29 cellular contexts compared by ENCODE assay signal in genomic region chr1:222457513-222457912, GRCh38.
"Had no signal": no experiment of that assay in that cellular context is flagged by ENCODE, and none has a peak within 500 bp of the region (broad histone marks: within the 10 kb centered on the region; RNA-seq: fewer than 3 reads in every experiment).

No MANE protein-coding gene starts in this region.

- H3K27ac Mint-ChIP-seq: stimulated activated effector memory CD8-positive, alpha-beta T cell treated with anti-CD3 and anti-CD28 coated beads, Interleukin-12 subunit alpha, Interleukin-12 subunit beta, amount 100 ng/mL, for 72 hours; stimulated activated memory B cell treated with anti-CD40 and anti-IgM and Interleukin-4, amounts not matched to agents 10 μg/mL and 1 μg/mL and 100 μg/mL, for 72 hours; stimulated activated naive B cell treated with anti-CD40 and anti-IgM and Interleukin-4, amounts not matched to agents 10 μg/mL and 1 μg/mL and 100 μg/mL, for 72 hours; stimulated activated naive CD8-positive, alpha-beta T cell treated with anti-CD3 and anti-CD28 coated beads, Interleukin-15, Interleukin-2, amounts not matched to agents 100 ng/mL and 50 ng/mL, for 24 hours; type B pancreatic cell had no signal

- H3K4me3 ChIP-seq: stomach, suprapubic skin, testis, thoracic aorta, thyroid gland, tibial artery, tibial nerve, transverse colon, upper lobe of left lung, upper lobe of right lung, uterus, vagina had no signal

- FAIRE-seq: urothelium cell line had no signal

- H3K4me1 Mint-ChIP-seq: stimulated activated memory B cell treated with anti-CD40 and anti-IgM and Interleukin-4, amounts not matched to agents 10 μg/mL and 1 μg/mL and 100 μg/mL, for 72 hours had no signal

- DNase-seq: stimulated activated CD4-positive, alpha-beta T cell treated with anti-CD3 and anti-CD28 coated beads, Interleukin-2, amount 100 ng/mL, for 48 hours; stimulated activated CD4-positive, alpha-beta T cell treated with anti-CD3 and anti-CD28 coated beads, Interleukin-4, amount 100 ng/mL, for 1 hour; stimulated activated CD4-positive, alpha-beta T cell treated with anti-CD3 and anti-CD28 coated beads, Interleukin-4, amount 100 ng/mL, for 24 hours; stimulated activated CD4-positive, alpha-beta T cell treated with anti-CD3 and anti-CD28 coated beads, Interleukin-4, amount 100 ng/mL, for 4 hours; stimulated activated CD8-positive, alpha-beta memory T cell treated with anti-CD3 and anti-CD28 coated beads, Interleukin-4, amount 100 ng/mL, for 48 hours; stimulated activated naive B cell treated with anti-CD40 and anti-IgM and Interleukin-4, amounts not matched to agents 10 μg/mL and 1 μg/mL and 100 μg/mL, for 72 hours; stimulated activated naive CD4-positive, alpha-beta T cell; stimulated activated naive CD4-positive, alpha-beta T cell treated with Interleukin-2 at 50 U/mL for 16 hours; stimulated activated naive CD8-positive, alpha-beta T cell treated with anti-CD3 and anti-CD28 coated beads, Interleukin-15, amount 100 ng/mL, for 72 hours; stimulated activated naive CD8-positive, alpha-beta T cell treated with anti-CD3 and anti-CD28 coated beads, Interleukin-15, Interleukin-2, amounts not matched to agents 100 U/mL and 50 U/mL, for 24 hours; stomach; substantia nigra; testis; thyroid gland; tibial artery; transverse colon; trophoblast cell; upper lobe of left lung; upper lobe of right lung; uterus had no signal

- H3K4me1 ChIP-seq: thyroid gland, uterus had no signal

- H3K36me3 ChIP-seq: stomach, suprapubic skin, thoracic aorta, thyroid gland, tibial artery, tibial nerve, transverse colon, upper lobe of left lung, upper lobe of right lung, uterus, vagina had no signal

- H3K27me3 ChIP-seq: stomach, suprapubic skin, testis, thyroid gland, tibial artery, tibial nerve, transverse colon, upper lobe of left lung, upper lobe of right lung, uterus, vagina had no signal

- H3K27ac ChIP-seq: stomach, suprapubic skin, testis, thoracic aorta, thyroid gland, tibial artery, tibial nerve, transverse colon, upper lobe of left lung, upper lobe of right lung, uterus, vagina had no signal

- ATAC-seq: stimulated activated effector memory CD8-positive, alpha-beta T cell treated with anti-CD3 and anti-CD28 coated beads, Interleukin-12 subunit alpha, Interleukin-12 subunit beta, amount 100 ng/mL, for 72 hours; stimulated activated memory B cell treated with anti-CD40 and anti-IgM and Interleukin-4, amounts not matched to agents 10 μg/mL and 1 μg/mL and 100 μg/mL, for 72 hours; stimulated activated naive B cell treated with anti-CD40 and anti-IgM and Interleukin-4, amounts not matched to agents 10 μg/mL and 1 μg/mL and 100 μg/mL, for 72 hours; stimulated activated naive CD8-positive, alpha-beta T cell treated with anti-CD3 and anti-CD28 coated beads, Interleukin-15, amount 100 ng/mL, for 72 hours; stimulated activated naive CD8-positive, alpha-beta T cell treated with anti-CD3 and anti-CD28 coated beads, Interleukin-15, Interleukin-2, amounts not matched to agents 100 U/mL and 50 U/mL, for 24 hours; upper lobe of right lung had no signal

- H3K9me3 ChIP-seq: testis, thyroid gland, uterus had no signal

- H3K4me3 Mint-ChIP-seq: stimulated activated effector memory CD8-positive, alpha-beta T cell treated with anti-CD3 and anti-CD28 coated beads, Interleukin-12 subunit alpha, Interleukin-12 subunit beta, amount 100 ng/mL, for 72 hours; stimulated activated memory B cell treated with anti-CD40 and anti-IgM and Interleukin-4, amounts not matched to agents 10 μg/mL and 1 μg/mL and 100 μg/mL, for 72 hours; stimulated activated naive B cell treated with anti-CD40 and anti-IgM and Interleukin-4, amounts not matched to agents 10 μg/mL and 1 μg/mL and 100 μg/mL, for 72 hours; stimulated activated naive CD8-positive, alpha-beta T cell treated with anti-CD3 and anti-CD28 coated beads, Interleukin-15, amount 100 ng/mL, for 72 hours; stimulated activated naive CD8-positive, alpha-beta T cell treated with anti-CD3 and anti-CD28 coated beads, Interleukin-15, Interleukin-2, amounts not matched to agents 100 ng/mL and 50 ng/mL, for 24 hours; type B pancreatic cell had no signal

- H3K36me3 Mint-ChIP-seq: stimulated activated effector memory CD8-positive, alpha-beta T cell treated with anti-CD3 and anti-CD28 coated beads, Interleukin-12 subunit alpha, Interleukin-12 subunit beta, amount 100 ng/mL, for 72 hours; type B pancreatic cell had no signal

- H3K27me3 Mint-ChIP-seq: stimulated activated naive CD8-positive, alpha-beta T cell treated with anti-CD3 and anti-CD28 coated beads, Interleukin-15, amount 100 ng/mL, for 72 hours; stimulated activated naive CD8-positive, alpha-beta T cell treated with anti-CD3 and anti-CD28 coated beads, Interleukin-15, Interleukin-2, amounts not matched to agents 100 ng/mL and 50 ng/mL, for 24 hours had no signal
